ENCODE assay signal across 30 cellular contexts in genomic region chr16:86910146-86910805, GRCh38.
"Had no signal": no experiment of that assay in that cellular context is flagged by ENCODE, and none has a peak within 500 bp of the region (broad histone marks: within the 10 kb centered on the region; RNA-seq: fewer than 3 reads in every experiment).

No MANE protein-coding gene starts in this region.

- H3K4me3 ChIP-seq: body of pancreas, lower lobe of right lung, ovary, psoas muscle, right atrium auricular region, tibial artery, uterus had no signal

- DNase-seq: activated CD4-positive, alpha-beta T cell treated with anti-CD3 and anti-CD28 coated beads, Interleukin-2, amount 10 ng/mL, durations not matched to agents 7 days and 5 days; activated CD8-positive, alpha-beta T cell treated with anti-CD3 and anti-CD28 coated beads for 36 hours; activated gamma-delta T cell treated with Interleukin-2 at 50 U/mL for 16 hours; activated T-cell treated with anti-CD3 and anti-CD28 coated beads, Interleukin-2, amount 50 U/mL, for 1 hour; anterior cingulate cortex; body of pancreas; caudate nucleus; effector CD4-positive, alpha-beta T cell; erythroblast; islet precursor cell; left colon; lower lobe of right lung; midbrain; natural killer cell; psoas muscle; stimulated activated CD4-positive, alpha-beta T cell treated with anti-CD3 and anti-CD28 coated beads, Interleukin-12 subunit alpha, Interleukin-12 subunit beta, amount 100 ng/mL, for 4 hours; stimulated activated CD4-positive, alpha-beta T cell treated with anti-CD3 and anti-CD28 coated beads, Interleukin-1b, Interleukin-23, amount 100 ng/mL, for 48 hours; stimulated activated naive CD8-positive, alpha-beta T cell treated with anti-CD3 and anti-CD28 coated beads, Interleukin-15, amount 100 ng/mL, for 72 hours; T-cell; uterus had no signal

- H3K9me3 ChIP-seq: body of pancreas, lower lobe of right lung, neutrophil, ovary, psoas muscle, right atrium auricular region, tibial artery, uterus had no signal

- H3K27ac ChIP-seq: body of pancreas, lower lobe of right lung, neutrophil, ovary, psoas muscle, right atrium auricular region, tibial artery, uterus, VCaP had no signal

- H3K27ac Mint-ChIP-seq: activated CD4-positive, alpha-beta T cell treated with anti-CD3 and anti-CD28 coated beads, Interleukin-2, amount 10 ng/mL, durations not matched to agents 7 days and 5 days; activated CD8-positive, alpha-beta T cell treated with anti-CD3 and anti-CD28 coated beads for 36 hours; activated naive CD4-positive, alpha-beta T cell treated with anti-CD3 and anti-CD28 coated beads, Interleukin-2, amount 50 U/mL, for 24 hours; dendritic cell treated with granulocyte-macrophage colony-stimulating factor and Interleukin-4, amounts not matched to agents 40 ng/mL and 50 ng/mL, for 4 days; natural killer cell; stimulated activated effector memory CD8-positive, alpha-beta T cell treated with anti-CD3 and anti-CD28 coated beads, Interleukin-12 subunit alpha, Interleukin-12 subunit beta, amount 100 ng/mL, for 72 hours; T-cell; T-helper 2 cell treated with Interferon-gamma antibody and Interleukin-4, amounts not matched to agents 5 μg/mL and 100 μg/mL, for 36 hours had no signal

- H3K4me3 Mint-ChIP-seq: activated CD4-positive, alpha-beta T cell treated with anti-CD3 and anti-CD28 coated beads, Interleukin-2, amount 10 ng/mL, durations not matched to agents 7 days and 5 days; activated CD8-positive, alpha-beta T cell treated with anti-CD3 and anti-CD28 coated beads for 36 hours; activated naive CD4-positive, alpha-beta T cell treated with anti-CD3 and anti-CD28 coated beads, Interleukin-2, amount 50 U/mL, for 24 hours; dendritic cell treated with granulocyte-macrophage colony-stimulating factor and Interleukin-4, amounts not matched to agents 40 ng/mL and 50 ng/mL, for 4 days; natural killer cell; stimulated activated effector memory CD8-positive, alpha-beta T cell treated with anti-CD3 and anti-CD28 coated beads, Interleukin-12 subunit alpha, Interleukin-12 subunit beta, amount 100 ng/mL, for 72 hours; stimulated activated naive CD8-positive, alpha-beta T cell treated with anti-CD3 and anti-CD28 coated beads, Interleukin-15, amount 100 ng/mL, for 72 hours; T-cell; T-helper 2 cell treated with Interferon-gamma antibody and Interleukin-4, amounts not matched to agents 5 μg/mL and 100 μg/mL, for 36 hours had no signal

- H3K36me3 Mint-ChIP-seq: activated naive CD4-positive, alpha-beta T cell treated with anti-CD3 and anti-CD28 coated beads, Interleukin-2, amount 50 U/mL, for 24 hours; natural killer cell; stimulated activated effector memory CD8-positive, alpha-beta T cell treated with anti-CD3 and anti-CD28 coated beads, Interleukin-12 subunit alpha, Interleukin-12 subunit beta, amount 100 ng/mL, for 72 hours; T-cell had no signal

- H3K27me3 ChIP-seq: body of pancreas, ovary, right atrium auricular region, tibial artery, uterus had no signal

- H3K4me1 ChIP-seq: body of pancreas, lower lobe of right lung, psoas muscle, right atrium auricular region had no signal

- ATAC-seq: activated CD4-positive, CD25-positive, alpha-beta regulatory T cell treated with anti-CD3 and anti-CD28 coated beads, Interleukin-2, amount 50 U/mL, for 24 hours; activated CD8-positive, alpha-beta T cell treated with anti-CD3 and anti-CD28 coated beads for 36 hours; body of pancreas; left colon; lower lobe of right lung; natural killer cell; psoas muscle; stimulated activated effector memory CD8-positive, alpha-beta T cell treated with anti-CD3 and anti-CD28 coated beads, Interleukin-12 subunit alpha, Interleukin-12 subunit beta, amount 100 ng/mL, for 72 hours; stimulated activated naive CD8-positive, alpha-beta T cell treated with anti-CD3 and anti-CD28 coated beads, Interleukin-15, amount 100 ng/mL, for 72 hours; T-cell had no signal

- H3K9me3 Mint-ChIP-seq: activated CD4-positive, alpha-beta T cell treated with anti-CD3 and anti-CD28 coated beads, Interleukin-2, amount 10 ng/mL, durations not matched to agents 7 days and 5 days; activated CD8-positive, alpha-beta T cell treated with anti-CD3 and anti-CD28 coated beads for 36 hours; activated naive CD4-positive, alpha-beta T cell treated with anti-CD3 and anti-CD28 coated beads, Interleukin-2, amount 50 U/mL, for 24 hours; dendritic cell treated with granulocyte-macrophage colony-stimulating factor and Interleukin-4, amounts not matched to agents 40 ng/mL and 50 ng/mL, for 4 days; natural killer cell; stimulated activated effector memory CD8-positive, alpha-beta T cell treated with anti-CD3 and anti-CD28 coated beads, Interleukin-12 subunit alpha, Interleukin-12 subunit beta, amount 100 ng/mL, for 72 hours; stimulated activated naive CD8-positive, alpha-beta T cell treated with anti-CD3 and anti-CD28 coated beads, Interleukin-15, amount 100 ng/mL, for 72 hours; T-cell; T-helper 2 cell treated with Interferon-gamma antibody and Interleukin-4, amounts not matched to agents 5 μg/mL and 100 μg/mL, for 36 hours had no signal

- H3K4me1 Mint-ChIP-seq: activated CD4-positive, alpha-beta T cell treated with anti-CD3 and anti-CD28 coated beads, Interleukin-2, amount 10 ng/mL, durations not matched to agents 7 days and 5 days; activated naive CD4-positive, alpha-beta T cell treated with anti-CD3 and anti-CD28 coated beads, Interleukin-2, amount 50 U/mL, for 24 hours; natural killer cell; stimulated activated effector memory CD8-positive, alpha-beta T cell treated with anti-CD3 and anti-CD28 coated beads, Interleukin-12 subunit alpha, Interleukin-12 subunit beta, amount 100 ng/mL, for 72 hours; T-cell had no signal

- H3K27me3 Mint-ChIP-seq: activated CD4-positive, alpha-beta T cell treated with anti-CD3 and anti-CD28 coated beads, Interleukin-2, amount 10 ng/mL, durations not matched to agents 7 days and 5 days; activated naive CD4-positive, alpha-beta T cell treated with anti-CD3 and anti-CD28 coated beads, Interleukin-2, amount 50 U/mL, for 24 hours; stimulated activated naive CD8-positive, alpha-beta T cell treated with anti-CD3 and anti-CD28 coated beads, Interleukin-15, amount 100 ng/mL, for 72 hours had no signal

- H3K36me3 ChIP-seq: lower lobe of right lung, neutrophil, ovary, right atrium auricular region, tibial artery, uterus had no signal
